In genomic region chr17:62626719-62627218, GRCh38 we compare ENCODE assay signal across 8 cellular contexts. TPM values are rescaled to one million over a fixed set of nuclear protein-coding genes. Genes with fewer than 3 reads are reported as not detected.
A peak's percentile ranks its signal among the peaks of the same experiment; 100 is the strongest.
DNase-seq lines count a peak whose midpoint lies in the region; ATAC-seq, FAIRE-seq and TF ChIP-seq lines count a peak whose summit lies in the region.

No MANE protein-coding gene starts in this region.

- DNase-seq in GM12891 (ENCODE audit: insufficient read length, low spot score), result peak; percentile 44
- no peak for DNase-seq in memory B cell (ENCODE audit: low spot score in 2 of 2)
- no peak for DNase-seq in upper lobe of left lung
- no peak for DNase-seq in D341Med (ENCODE audit: low spot score)

- TF ChIP-seq EP300 in upper lobe of left lung (IDR thresholded peaks at IDR 0.05), result no peak

- TF ChIP-seq CTCF in OCI-LY3 (IDR thresholded peaks at IDR 0.05; ENCODE audit: low read depth, low read length), result no peak
- no peak for TF ChIP-seq CTCF in upper lobe of left lung (IDR thresholded peaks at IDR 0.05)

- ATAC-seq in memory B cell (ENCODE audit: low read depth), result no peak
- peak; percentile 13 to 77 for ATAC-seq in upper lobe of left lung (ENCODE audit: low FRiP score in 2 of 2)
- ATAC-seq in HG03521 (IDR thresholded peaks at IDR 0.05; ENCODE audit: unreplicated experiment), result no peak
- no peak for ATAC-seq in GM18861 (IDR thresholded peaks at IDR 0.05; ENCODE audit: unreplicated experiment)

- H3K79me2 ChIP-seq in OCI-LY3 (ENCODE audit: low read length), result peaks cover 38% of the 10 kb centered on the region

- H3K36me3 ChIP-seq in OCI-LY3 (replicated peaks; ENCODE audit: low read depth, low read length) (peaks cover 8% of the 10 kb centered on the region), upper lobe of left lung (no peaks in the 10 kb centered on the region)

- peak overlapping the region; percentile 78 for H3K4me2 ChIP-seq in OCI-LY3 (ENCODE audit: low read length)

- intact Hi-C loops in dendritic cell treated with granulocyte-macrophage colony-stimulating factor and Interleukin-4, amounts not matched to agents 40 ng/mL and 50 ng/mL, for 4 days (cut with micrococcal nuclease), result no loop called here

- no peaks in the 10 kb centered on the region for H3K9me3 ChIP-seq in OCI-LY3 (ENCODE audit: insufficient read depth, low read length)
- H3K9me3 ChIP-seq in upper lobe of left lung, result no peaks in the 10 kb centered on the region

- peak overlapping the region; percentile 82 for H3K4me3 ChIP-seq in OCI-LY3 (ENCODE audit: low read length)
- H3K4me3 ChIP-seq in upper lobe of left lung, result peak overlapping the region; percentile 2 to 64 (median 57)

- H3K27me3 Mint-ChIP-seq in dendritic cell treated with granulocyte-macrophage colony-stimulating factor and Interleukin-4, amounts not matched to agents 40 ng/mL and 50 ng/mL, for 4 days, result peaks cover 48% of the 10 kb centered on the region
- H3K27me3 Mint-ChIP-seq in memory B cell, result peaks cover 8% of the 10 kb centered on the region

- H2AFZ ChIP-seq in OCI-LY3 (ENCODE audit: low read depth, low read length), result no peak overlapping the region

- peaks cover 4% of the 10 kb centered on the region for H3K36me3 Mint-ChIP-seq in dendritic cell treated with granulocyte-macrophage colony-stimulating factor and Interleukin-4, amounts not matched to agents 40 ng/mL and 50 ng/mL, for 4 days (ENCODE audit: low read depth)
- H3K36me3 Mint-ChIP-seq in memory B cell, result no peaks in the 10 kb centered on the region

- no peaks in the 10 kb centered on the region for H3K9me3 Mint-ChIP-seq in dendritic cell treated with granulocyte-macrophage colony-stimulating factor and Interleukin-4, amounts not matched to agents 40 ng/mL and 50 ng/mL, for 4 days
- H3K9me3 Mint-ChIP-seq in memory B cell, result no peaks in the 10 kb centered on the region

- H3K4me3 Mint-ChIP-seq in dendritic cell treated with granulocyte-macrophage colony-stimulating factor and Interleukin-4, amounts not matched to agents 40 ng/mL and 50 ng/mL, for 4 days, result peak overlapping the region; percentile 77
- peak overlapping the region; percentile 58 for H3K4me3 Mint-ChIP-seq in memory B cell

- H3K9ac ChIP-seq in OCI-LY3 (ENCODE audit: low read length), result peak overlapping the region; percentile 79

- WGBS in upper lobe of left lung, 2 donors, result 6 to 24% methylated on average over 3 to 21 of the region's 21 CpGs

- H3K27ac ChIP-seq in OCI-LY3 (ENCODE audit: low read length) (no peak overlapping the region; the same call in 1 of the 2 replicates), upper lobe of left lung (peak overlapping the region; percentile 81 to 87 (median 86))

- peaks cover 56% of the 10 kb centered on the region for H3K4me1 Mint-ChIP-seq in dendritic cell treated with granulocyte-macrophage colony-stimulating factor and Interleukin-4, amounts not matched to agents 40 ng/mL and 50 ng/mL, for 4 days (ENCODE audit: low read depth)
- H3K4me1 Mint-ChIP-seq in memory B cell, result peaks cover 8% of the 10 kb centered on the region

- FAIRE-seq in GM12891 (lab: Jason Lieb, UNC), result peak; percentile 76

- H4K20me1 ChIP-seq in OCI-LY3 (ENCODE audit: insufficient read depth, low read length), result peaks cover 24% of the 10 kb centered on the region

- H3K27ac Mint-ChIP-seq in dendritic cell treated with granulocyte-macrophage colony-stimulating factor and Interleukin-4, amounts not matched to agents 40 ng/mL and 50 ng/mL, for 4 days, result peak overlapping the region; percentile 56
- H3K27ac Mint-ChIP-seq in memory B cell, result no peak overlapping the region

- H3K27me3 ChIP-seq in OCI-LY3 (ENCODE audit: low read depth, low read length) (no peaks in the 10 kb centered on the region), upper lobe of left lung (peaks cover 0 to 14% (median 1%) of the 10 kb centered on the region in 4 donors)

- TF ChIP-seq POLR2A in GM12891 (IDR thresholded peaks at IDR 0.05; ENCODE audit: low read depth, low read length) (no peak), upper lobe of left lung (IDR thresholded peaks at IDR 0.05) (no peak)

- H3K4me1 ChIP-seq in OCI-LY3 (ENCODE audit: low read length) (peaks cover 12% of the 10 kb centered on the region), upper lobe of left lung (peaks cover 29 to 49% (median 38%) of the 10 kb centered on the region in 4 donors)

TF ChIP-seq in GM12891, 5 proteins besides CTCF, POLR2A, EP300 and RAD21:
- TF ChIP-seq POU2F2 (IDR thresholded peaks at IDR 0.05; ENCODE audit: low read depth, low read length), result no peak
- no peak for TF ChIP-seq SPI1 (IDR thresholded peaks at IDR 0.05; ENCODE audit: low read depth, low read length)
- TF ChIP-seq TAF1 (IDR thresholded peaks at IDR 0.05; ENCODE audit: low read depth, low read length), result no peak
- no peak for TF ChIP-seq POLR2AphosphoS5 (IDR thresholded peaks at IDR 0.05; ENCODE audit: low read depth, low read length)
- no peak for TF ChIP-seq PAX5 (IDR thresholded peaks at IDR 0.05; ENCODE audit: insufficient read depth, low read length, severe bottlenecking)

RNA-seq across cellular contexts. Expression of gene MRC2, which starts 0.7 kb away (rescaled TPM):
- polyA plus RNA-seq in GM12891 (2012; ENCODE audit: low read depth, missing spikeins), result 5.0 TPM
- 100 to 1,000 TPM in 4 of 6 donors, 10 to 100 TPM in 2; 32.1 to 185 (median 116) TPM for total RNA-seq in upper lobe of left lung

Comparison
In these comparisons a context has a peak if more than half of its experiments do, and no peak if none do; other contexts are left out.
1. ATAC-seq: peak in upper lobe of left lung (2 of 2); none in memory B cell (single experiment), HG03521 (single experiment) and GM18861 (single experiment).